9 cellular contexts compared by ENCODE assay signal in the genomic region with DNA sequence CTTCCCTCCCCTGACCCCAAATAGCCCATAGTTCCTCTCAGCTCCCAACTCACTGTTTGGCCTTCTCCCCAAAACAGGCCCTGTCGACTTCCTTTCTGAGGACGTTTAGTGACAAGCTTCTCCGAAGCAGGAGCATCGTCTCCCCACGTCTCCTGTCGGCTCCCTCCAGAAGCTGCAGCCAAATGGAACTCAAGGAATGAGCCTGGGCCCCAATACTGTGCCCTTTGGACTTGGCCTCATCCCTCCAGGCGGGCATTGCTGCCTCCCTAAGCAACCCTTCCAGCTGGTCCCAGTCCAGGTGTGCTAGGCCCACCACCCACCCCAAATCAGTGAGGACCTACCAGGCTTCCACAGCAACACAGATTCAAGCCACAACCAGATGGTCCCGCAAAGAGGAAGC. TPM values are rescaled to one million over a fixed set of nuclear protein-coding genes. Genes with fewer than 3 reads are reported as not detected.
DNase-seq lines count a peak whose midpoint lies in the region; TF ChIP-seq lines count a peak whose summit lies in the region.
"Had no signal": no experiment of that assay in that cellular context is flagged by ENCODE, and none has a peak within 500 bp of the region (broad histone marks: within the 10 kb centered on the region; RNA-seq: fewer than 3 reads in every experiment).

No MANE protein-coding gene starts in this region.

- DNase-seq in activated T-cell treated with anti-CD3 and anti-CD28 coated beads, Interleukin-2, amount 50 U/mL, for 24 hours: no peak
- DNase-seq in activated T-cell treated with anti-CD3 and anti-CD28 coated beads, Interleukin-2, amount 50 U/mL, for 1 hour: no peak
- no peak for DNase-seq in activated naive CD8-positive, alpha-beta T cell treated with anti-CD3 and anti-CD28 coated beads for 36 hours
- DNase-seq in mesenchymal stem cell: no peak
- DNase-seq in NCI-H1105 (lab: John Stamatoyannopoulos, UW): no peak
- no peak for DNase-seq in RPMI8226
- DNase-seq in GM10248 (ENCODE audit: extremely low spot score): no peak
- DNase-seq: NCI-H2081 treated with DMSO at 0.1 percent for 48 hours had no signal

- H3K9me3 ChIP-seq in mesenchymal stem cell (ENCODE audit: control insufficient read depth, low read length) (no peaks in the 10 kb centered on the region), thymus (ENCODE audit: control insufficient read depth) (no peaks in the 10 kb centered on the region)

- H3K9ac ChIP-seq in mesenchymal stem cell (ENCODE audit: low read length): peak overlapping the region; percentile 86

- peaks cover 0 to 3% of the 10 kb centered on the region in 2 experiments for H3K36me3 ChIP-seq in mesenchymal stem cell (ENCODE audit: control insufficient read depth in 1 of 2, insufficient read depth in 2 of 2, low read depth in 1 of 2, low read length in 2 of 2)
- H3K36me3 ChIP-seq in thymus (ENCODE audit: control insufficient read depth, insufficient read depth): no peaks in the 10 kb centered on the region

- no peak overlapping the region for H2BK5ac ChIP-seq in mesenchymal stem cell (ENCODE audit: low read depth, low read length, poor library complexity, severe bottlenecking)

- H3K4me1 ChIP-seq in mesenchymal stem cell (ENCODE audit: control insufficient read depth, insufficient read depth, low read depth, low read length) (peaks cover 29% of the 10 kb centered on the region), thymus (ENCODE audit: control insufficient read depth, insufficient read depth, low read length) (peaks cover 29% of the 10 kb centered on the region)

- H3K4me2 ChIP-seq in mesenchymal stem cell (ENCODE audit: low read length, poor library complexity, severe bottlenecking): no peak overlapping the region

- H3K36me3 Mint-ChIP-seq in activated T-cell treated with anti-CD3 and anti-CD28 coated beads, Interleukin-2, amount 50 U/mL, for 24 hours (ENCODE audit: low read depth): peaks cover 6% of the 10 kb centered on the region
- peaks cover 4% of the 10 kb centered on the region for H3K36me3 Mint-ChIP-seq in activated naive CD8-positive, alpha-beta T cell treated with anti-CD3 and anti-CD28 coated beads for 36 hours

- 91% methylated on average over 8 of the region's 8 CpGs for WGBS in mesenchymal stem cell
- 63% methylated on average over 8 of the region's 8 CpGs for WGBS in thymus

- no peak overlapping the region for H2AFZ ChIP-seq in mesenchymal stem cell (ENCODE audit: low read depth, low read length)

- H3K27me3 Mint-ChIP-seq in activated T-cell treated with anti-CD3 and anti-CD28 coated beads, Interleukin-2, amount 50 U/mL, for 24 hours: no peaks in the 10 kb centered on the region
- no peaks in the 10 kb centered on the region for H3K27me3 Mint-ChIP-seq in activated naive CD8-positive, alpha-beta T cell treated with anti-CD3 and anti-CD28 coated beads for 36 hours

- POLR2A ChIA-PET in GM10248 (lab: Yijun Ruan, JAX): no interaction called here

- TF ChIP-seq CTCF in GM10248 (IDR thresholded peaks at IDR 0.05; ENCODE audit: control extremely low read depth, extremely low read depth, low read depth, missing control alignments): no peak

- CTCF ChIA-PET in GM10248 (lab: Yijun Ruan, JAX): interaction anchor here (1.0 to 9.3 kb wide), 7 partner anchors 11 to 156 kb away, joined by 3 to 127 read pairs (median 33); a partner anchor contains a TSS

- peak overlapping the region in 1 of 2 experiments; percentile 21 for H3K14ac ChIP-seq in mesenchymal stem cell (ENCODE audit: low read length in 2 of 2)

- H2BK120ac ChIP-seq in mesenchymal stem cell (ENCODE audit: low read depth, low read length): peak overlapping the region; percentile 75

- H2BK12ac ChIP-seq in mesenchymal stem cell (ENCODE audit: low read length in 2 of 2): peak overlapping the region; percentile 6 to 65

- no peak overlapping the region for H3K4me3 ChIP-seq in mesenchymal stem cell (ENCODE audit: insufficient read depth in 1 of 2, low read depth in 1 of 2, low read length in 2 of 2)
- H3K4me3 ChIP-seq in thymus (ENCODE audit: low read length): no peak overlapping the region

- H3K4me3 Mint-ChIP-seq in activated T-cell treated with anti-CD3 and anti-CD28 coated beads, Interleukin-2, amount 50 U/mL, for 24 hours: no peak overlapping the region
- no peak overlapping the region for H3K4me3 Mint-ChIP-seq in activated naive CD8-positive, alpha-beta T cell treated with anti-CD3 and anti-CD28 coated beads for 36 hours

- H2BK15ac ChIP-seq in mesenchymal stem cell (ENCODE audit: low read depth, poor library complexity, severe bottlenecking): no peak overlapping the region

- peak overlapping the region; percentile 67 to 84 for H3K18ac ChIP-seq in mesenchymal stem cell (ENCODE audit: low read depth in 1 of 2, low read length in 2 of 2)

- no peak overlapping the region for H2AK5ac ChIP-seq in mesenchymal stem cell (ENCODE audit: low read length, severe bottlenecking)

- H4K8ac ChIP-seq in mesenchymal stem cell (ENCODE audit: low read length): peak overlapping the region; percentile 68

- H3K27me3 ChIP-seq in mesenchymal stem cell (ENCODE audit: control insufficient read depth in 1 of 2, insufficient read depth in 1 of 2, low read length in 2 of 2): no peaks in the 10 kb centered on the region
- H3K27me3 ChIP-seq in thymus (ENCODE audit: control insufficient read depth, insufficient read depth): no peaks in the 10 kb centered on the region

- H3K23ac ChIP-seq in mesenchymal stem cell (ENCODE audit: low read length in 2 of 2): no peak overlapping the region

- H3K9me3 Mint-ChIP-seq in activated T-cell treated with anti-CD3 and anti-CD28 coated beads, Interleukin-2, amount 50 U/mL, for 24 hours: no peaks in the 10 kb centered on the region
- H3K9me3 Mint-ChIP-seq in activated naive CD8-positive, alpha-beta T cell treated with anti-CD3 and anti-CD28 coated beads for 36 hours: no peaks in the 10 kb centered on the region

- peaks cover 29% of the 10 kb centered on the region for H3K79me1 ChIP-seq in mesenchymal stem cell (replicated peaks; ENCODE audit: low read length, poor library complexity, severe bottlenecking)

- peaks cover 64% of the 10 kb centered on the region for H3K4me1 Mint-ChIP-seq in activated T-cell treated with anti-CD3 and anti-CD28 coated beads, Interleukin-2, amount 50 U/mL, for 24 hours (ENCODE audit: low read depth)
- peaks cover 45% of the 10 kb centered on the region for H3K4me1 Mint-ChIP-seq in activated naive CD8-positive, alpha-beta T cell treated with anti-CD3 and anti-CD28 coated beads for 36 hours

- H3K27ac Mint-ChIP-seq in activated T-cell treated with anti-CD3 and anti-CD28 coated beads, Interleukin-2, amount 50 U/mL, for 24 hours: peak overlapping the region; percentile 93
- H3K27ac Mint-ChIP-seq in activated naive CD8-positive, alpha-beta T cell treated with anti-CD3 and anti-CD28 coated beads for 36 hours: peak overlapping the region; percentile 75

- no peak overlapping the region for H3K27ac ChIP-seq in mesenchymal stem cell (ENCODE audit: low read length, poor library complexity, severe bottlenecking)
- peak overlapping the region; percentile 66 for H3K27ac ChIP-seq in thymus (ENCODE audit: low read depth)

- H3K4ac ChIP-seq in mesenchymal stem cell (ENCODE audit: low read depth in 1 of 2, low read length in 2 of 2): peak overlapping the region; percentile 1 to 22

- peak overlapping the region; percentile 48 for H4K91ac ChIP-seq in mesenchymal stem cell (ENCODE audit: low read length)

RNA-seq across cellular contexts. Expression of a gene that starts 33.0 kb away (rescaled TPM):
- total RNA-seq in activated naive CD8-positive, alpha-beta T cell treated with anti-CD3 and anti-CD28 coated beads for 36 hours: 10 to 100 TPM; 80.8 to 86.2 TPM
- 67.2 TPM for polyA plus RNA-seq in mesenchymal stem cell (2013, experiment 1 of 2)
- 69.0 TPM for polyA plus RNA-seq in mesenchymal stem cell (2013, experiment 2 of 2)
- polyA plus RNA-seq in thymus: 14.2 TPM

RNA-seq across cellular contexts. Expression of a gene that starts 59.2 kb away (rescaled TPM):
- not detected for total RNA-seq in activated naive CD8-positive, alpha-beta T cell treated with anti-CD3 and anti-CD28 coated beads for 36 hours
- polyA plus RNA-seq in mesenchymal stem cell (2013, experiment 1 of 2): 0.07 TPM
- 0.05 TPM for polyA plus RNA-seq in mesenchymal stem cell (2013, experiment 2 of 2)
- polyA plus RNA-seq in thymus: 2.2 TPM
